ENCODE assay signal across 1 cellular context in the genomic region with DNA sequence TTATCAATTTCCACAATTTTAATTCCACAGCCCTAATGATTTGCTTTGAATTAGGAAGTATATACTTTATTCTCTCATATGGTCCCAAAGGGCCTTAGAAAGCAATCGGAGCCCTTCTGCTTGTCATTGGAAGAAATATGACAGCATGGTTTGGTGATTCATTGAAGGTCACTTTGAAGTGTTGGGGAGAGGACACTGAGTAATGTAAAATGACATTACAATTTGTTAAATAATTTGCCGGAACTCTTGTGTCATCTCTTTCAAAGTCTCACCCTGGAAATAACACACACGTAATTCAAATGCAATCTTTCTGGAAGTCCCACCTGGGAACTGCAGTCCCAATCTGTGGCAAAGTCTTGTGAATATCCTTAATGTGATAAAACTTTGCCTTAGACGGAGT.
A peak's percentile ranks its signal among the peaks of the same experiment; 100 is the strongest.
TF ChIP-seq lines count a peak whose summit lies in the region.

No MANE protein-coding gene starts in this region.

TF ChIP-seq in HCT116, 20 proteins besides CTCF, POLR2A, EP300 and RAD21 (continued from another document):
- TF ChIP-seq, protein P1, sequence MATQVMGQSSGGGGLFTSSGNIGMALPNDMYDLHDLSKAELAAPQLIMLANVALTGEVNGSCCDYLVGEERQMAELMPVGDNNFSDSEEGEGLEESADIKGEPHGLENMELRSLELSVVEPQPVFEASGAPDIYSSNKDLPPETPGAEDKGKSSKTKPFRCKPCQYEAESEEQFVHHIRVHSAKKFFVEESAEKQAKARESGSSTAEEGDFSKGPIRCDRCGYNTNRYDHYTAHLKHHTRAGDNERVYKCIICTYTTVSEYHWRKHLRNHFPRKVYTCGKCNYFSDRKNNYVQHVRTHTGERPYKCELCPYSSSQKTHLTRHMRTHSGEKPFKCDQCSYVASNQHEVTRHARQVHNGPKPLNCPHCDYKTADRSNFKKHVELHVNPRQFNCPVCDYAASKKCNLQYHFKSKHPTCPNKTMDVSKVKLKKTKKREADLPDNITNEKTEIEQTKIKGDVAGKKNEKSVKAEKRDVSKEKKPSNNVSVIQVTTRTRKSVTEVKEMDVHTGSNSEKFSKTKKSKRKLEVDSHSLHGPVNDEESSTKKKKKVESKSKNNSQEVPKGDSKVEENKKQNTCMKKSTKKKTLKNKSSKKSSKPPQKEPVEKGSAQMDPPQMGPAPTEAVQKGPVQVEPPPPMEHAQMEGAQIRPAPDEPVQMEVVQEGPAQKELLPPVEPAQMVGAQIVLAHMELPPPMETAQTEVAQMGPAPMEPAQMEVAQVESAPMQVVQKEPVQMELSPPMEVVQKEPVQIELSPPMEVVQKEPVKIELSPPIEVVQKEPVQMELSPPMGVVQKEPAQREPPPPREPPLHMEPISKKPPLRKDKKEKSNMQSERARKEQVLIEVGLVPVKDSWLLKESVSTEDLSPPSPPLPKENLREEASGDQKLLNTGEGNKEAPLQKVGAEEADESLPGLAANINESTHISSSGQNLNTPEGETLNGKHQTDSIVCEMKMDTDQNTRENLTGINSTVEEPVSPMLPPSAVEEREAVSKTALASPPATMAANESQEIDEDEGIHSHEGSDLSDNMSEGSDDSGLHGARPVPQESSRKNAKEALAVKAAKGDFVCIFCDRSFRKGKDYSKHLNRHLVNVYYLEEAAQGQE (IDR thresholded peaks at IDR 0.05; ENCODE audit: low read depth), result no peak
- TF ChIP-seq FOSL1 (IDR thresholded peaks at IDR 0.05; ENCODE audit: low read depth) (peak; percentile 95), ZNF274 (IDR thresholded peaks at IDR 0.05; ENCODE audit: low read depth, low read length) (no peak), ELF1 (IDR thresholded peaks at IDR 0.05; ENCODE audit: borderline replicate concordance, low read depth) (no peak; the same call in 1 of the 2 replicates), SP1 (IDR thresholded peaks at IDR 0.05; ENCODE audit: low read depth) (peak; percentile 98), ZFX (IDR thresholded peaks at IDR 0.05) (no peak), EZH2 (IDR thresholded peaks at IDR 0.05) (no peak)
- TF ChIP-seq, protein P2, sequence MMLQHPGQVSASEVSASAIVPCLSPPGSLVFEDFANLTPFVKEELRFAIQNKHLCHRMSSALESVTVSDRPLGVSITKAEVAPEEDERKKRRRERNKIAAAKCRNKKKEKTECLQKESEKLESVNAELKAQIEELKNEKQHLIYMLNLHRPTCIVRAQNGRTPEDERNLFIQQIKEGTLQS (IDR thresholded peaks at IDR 0.05), result no peak; the same call in 1 of the 2 replicates
